Comparison of ENCODE assay signal across 1 cellular context in the genomic region with DNA sequence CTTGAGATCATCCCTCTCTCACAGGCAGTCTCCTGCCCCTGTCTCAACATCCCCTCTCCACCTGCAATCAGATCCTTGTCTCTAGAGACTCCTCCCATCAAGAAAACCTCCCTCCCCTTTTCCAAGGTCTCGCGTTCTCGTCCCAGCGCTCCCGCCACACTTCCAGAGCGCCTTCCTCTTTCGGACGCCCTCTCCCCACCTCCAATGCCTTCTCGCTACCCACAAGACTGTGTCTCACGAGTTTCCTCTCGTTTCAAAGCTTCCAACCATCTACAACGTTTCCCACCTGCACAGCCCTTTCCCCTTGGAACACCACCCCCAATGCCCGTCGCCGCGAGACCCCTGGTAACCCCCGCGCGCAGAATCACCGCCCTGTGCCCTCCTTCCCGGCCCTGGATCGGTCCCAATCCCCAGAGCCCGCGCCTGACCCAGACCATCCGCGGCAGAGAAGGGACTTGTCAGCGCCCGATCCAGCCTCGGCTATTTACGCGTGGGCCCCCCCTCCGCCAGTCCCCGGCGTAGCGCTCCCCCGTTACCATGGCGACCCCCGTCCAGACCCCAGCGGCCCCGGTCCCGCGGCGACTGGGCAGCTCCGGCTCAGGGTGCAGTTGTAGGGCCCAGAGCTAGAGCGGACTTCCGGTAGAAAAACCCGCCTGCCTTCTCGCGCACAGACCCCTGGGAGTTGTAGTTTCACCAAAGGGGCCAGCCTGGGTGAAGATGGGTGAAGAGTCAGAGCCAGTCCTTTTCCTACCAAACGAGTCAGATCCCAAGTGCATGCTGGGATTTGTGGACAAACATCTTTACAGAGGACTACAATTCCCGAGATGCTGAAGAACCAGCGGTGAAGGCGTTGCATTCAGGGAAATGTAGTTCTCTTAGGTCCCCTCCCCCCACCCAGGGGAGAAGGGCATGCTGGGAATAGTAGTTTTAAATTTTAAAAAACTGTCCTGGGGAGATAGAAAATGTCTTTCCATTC.
TF ChIP-seq lines count a peak whose summit lies in the region.

A gene (minus strand): TSS at position 619 of the 976 bp plus-strand sequence. CDS start 80 bp downstream, at position 539.

TF ChIP-seq in K562, 482 proteins besides CTCF, POLR2A, EP300 and RAD21 (continued from another document and continues in another):
- TF ChIP-seq, protein P1, sequence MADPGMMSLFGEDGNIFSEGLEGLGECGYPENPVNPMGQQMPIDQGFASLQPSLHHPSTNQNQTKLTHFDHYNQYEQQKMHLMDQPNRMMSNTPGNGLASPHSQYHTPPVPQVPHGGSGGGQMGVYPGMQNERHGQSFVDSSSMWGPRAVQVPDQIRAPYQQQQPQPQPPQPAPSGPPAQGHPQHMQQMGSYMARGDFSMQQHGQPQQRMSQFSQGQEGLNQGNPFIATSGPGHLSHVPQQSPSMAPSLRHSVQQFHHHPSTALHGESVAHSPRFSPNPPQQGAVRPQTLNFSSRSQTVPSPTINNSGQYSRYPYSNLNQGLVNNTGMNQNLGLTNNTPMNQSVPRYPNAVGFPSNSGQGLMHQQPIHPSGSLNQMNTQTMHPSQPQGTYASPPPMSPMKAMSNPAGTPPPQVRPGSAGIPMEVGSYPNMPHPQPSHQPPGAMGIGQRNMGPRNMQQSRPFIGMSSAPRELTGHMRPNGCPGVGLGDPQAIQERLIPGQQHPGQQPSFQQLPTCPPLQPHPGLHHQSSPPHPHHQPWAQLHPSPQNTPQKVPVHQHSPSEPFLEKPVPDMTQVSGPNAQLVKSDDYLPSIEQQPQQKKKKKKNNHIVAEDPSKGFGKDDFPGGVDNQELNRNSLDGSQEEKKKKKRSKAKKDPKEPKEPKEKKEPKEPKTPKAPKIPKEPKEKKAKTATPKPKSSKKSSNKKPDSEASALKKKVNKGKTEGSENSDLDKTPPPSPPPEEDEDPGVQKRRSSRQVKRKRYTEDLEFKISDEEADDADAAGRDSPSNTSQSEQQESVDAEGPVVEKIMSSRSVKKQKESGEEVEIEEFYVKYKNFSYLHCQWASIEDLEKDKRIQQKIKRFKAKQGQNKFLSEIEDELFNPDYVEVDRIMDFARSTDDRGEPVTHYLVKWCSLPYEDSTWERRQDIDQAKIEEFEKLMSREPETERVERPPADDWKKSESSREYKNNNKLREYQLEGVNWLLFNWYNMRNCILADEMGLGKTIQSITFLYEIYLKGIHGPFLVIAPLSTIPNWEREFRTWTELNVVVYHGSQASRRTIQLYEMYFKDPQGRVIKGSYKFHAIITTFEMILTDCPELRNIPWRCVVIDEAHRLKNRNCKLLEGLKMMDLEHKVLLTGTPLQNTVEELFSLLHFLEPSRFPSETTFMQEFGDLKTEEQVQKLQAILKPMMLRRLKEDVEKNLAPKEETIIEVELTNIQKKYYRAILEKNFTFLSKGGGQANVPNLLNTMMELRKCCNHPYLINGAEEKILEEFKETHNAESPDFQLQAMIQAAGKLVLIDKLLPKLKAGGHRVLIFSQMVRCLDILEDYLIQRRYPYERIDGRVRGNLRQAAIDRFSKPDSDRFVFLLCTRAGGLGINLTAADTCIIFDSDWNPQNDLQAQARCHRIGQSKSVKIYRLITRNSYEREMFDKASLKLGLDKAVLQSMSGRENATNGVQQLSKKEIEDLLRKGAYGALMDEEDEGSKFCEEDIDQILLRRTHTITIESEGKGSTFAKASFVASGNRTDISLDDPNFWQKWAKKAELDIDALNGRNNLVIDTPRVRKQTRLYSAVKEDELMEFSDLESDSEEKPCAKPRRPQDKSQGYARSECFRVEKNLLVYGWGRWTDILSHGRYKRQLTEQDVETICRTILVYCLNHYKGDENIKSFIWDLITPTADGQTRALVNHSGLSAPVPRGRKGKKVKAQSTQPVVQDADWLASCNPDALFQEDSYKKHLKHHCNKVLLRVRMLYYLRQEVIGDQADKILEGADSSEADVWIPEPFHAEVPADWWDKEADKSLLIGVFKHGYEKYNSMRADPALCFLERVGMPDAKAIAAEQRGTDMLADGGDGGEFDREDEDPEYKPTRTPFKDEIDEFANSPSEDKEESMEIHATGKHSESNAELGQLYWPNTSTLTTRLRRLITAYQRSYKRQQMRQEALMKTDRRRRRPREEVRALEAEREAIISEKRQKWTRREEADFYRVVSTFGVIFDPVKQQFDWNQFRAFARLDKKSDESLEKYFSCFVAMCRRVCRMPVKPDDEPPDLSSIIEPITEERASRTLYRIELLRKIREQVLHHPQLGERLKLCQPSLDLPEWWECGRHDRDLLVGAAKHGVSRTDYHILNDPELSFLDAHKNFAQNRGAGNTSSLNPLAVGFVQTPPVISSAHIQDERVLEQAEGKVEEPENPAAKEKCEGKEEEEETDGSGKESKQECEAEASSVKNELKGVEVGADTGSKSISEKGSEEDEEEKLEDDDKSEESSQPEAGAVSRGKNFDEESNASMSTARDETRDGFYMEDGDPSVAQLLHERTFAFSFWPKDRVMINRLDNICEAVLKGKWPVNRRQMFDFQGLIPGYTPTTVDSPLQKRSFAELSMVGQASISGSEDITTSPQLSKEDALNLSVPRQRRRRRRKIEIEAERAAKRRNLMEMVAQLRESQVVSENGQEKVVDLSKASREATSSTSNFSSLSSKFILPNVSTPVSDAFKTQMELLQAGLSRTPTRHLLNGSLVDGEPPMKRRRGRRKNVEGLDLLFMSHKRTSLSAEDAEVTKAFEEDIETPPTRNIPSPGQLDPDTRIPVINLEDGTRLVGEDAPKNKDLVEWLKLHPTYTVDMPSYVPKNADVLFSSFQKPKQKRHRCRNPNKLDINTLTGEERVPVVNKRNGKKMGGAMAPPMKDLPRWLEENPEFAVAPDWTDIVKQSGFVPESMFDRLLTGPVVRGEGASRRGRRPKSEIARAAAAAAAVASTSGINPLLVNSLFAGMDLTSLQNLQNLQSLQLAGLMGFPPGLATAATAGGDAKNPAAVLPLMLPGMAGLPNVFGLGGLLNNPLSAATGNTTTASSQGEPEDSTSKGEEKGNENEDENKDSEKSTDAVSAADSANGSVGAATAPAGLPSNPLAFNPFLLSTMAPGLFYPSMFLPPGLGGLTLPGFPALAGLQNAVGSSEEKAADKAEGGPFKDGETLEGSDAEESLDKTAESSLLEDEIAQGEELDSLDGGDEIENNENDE (IDR thresholded peaks at IDR 0.05; ENCODE audit: low read depth, low read length), result no peak
- TF ChIP-seq TCFL5 (CRISPR knock-in tag; conservative IDR thresholded peaks at IDR 0.05), result no peak
- TF ChIP-seq ZNF324 (CRISPR knock-in tag; IDR thresholded peaks at IDR 0.05), result no peak
- TF ChIP-seq SMAD1 (IDR thresholded peaks at IDR 0.05; ENCODE audit: low read depth, low read length, partially characterized antibody), result peak; percentile 43
- peak; percentile 90 for TF ChIP-seq ELF1 (tag; IDR thresholded peaks at IDR 0.05)
- TF ChIP-seq, protein P2, sequence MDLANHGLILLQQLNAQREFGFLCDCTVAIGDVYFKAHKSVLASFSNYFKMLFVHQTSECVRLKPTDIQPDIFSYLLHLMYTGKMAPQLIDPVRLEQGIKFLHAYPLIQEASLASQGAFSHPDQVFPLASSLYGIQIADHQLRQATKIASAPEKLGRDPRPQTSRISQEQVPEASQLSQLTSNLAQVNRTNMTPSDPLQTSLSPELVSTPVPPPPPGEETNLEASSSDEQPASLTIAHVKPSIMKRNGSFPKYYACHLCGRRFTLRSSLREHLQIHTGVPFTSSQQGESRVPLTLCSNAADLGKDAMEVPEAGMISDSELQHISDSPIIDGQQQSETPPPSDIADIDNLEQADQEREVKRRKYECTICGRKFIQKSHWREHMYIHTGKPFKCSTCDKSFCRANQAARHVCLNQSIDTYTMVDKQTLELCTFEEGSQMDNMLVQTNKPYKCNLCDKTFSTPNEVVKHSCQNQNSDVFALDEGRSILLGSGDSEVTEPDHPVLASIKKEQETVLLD (IDR thresholded peaks at IDR 0.05), result peak; percentile 63; the same call in 1 of the 2 replicates
- TF ChIP-seq PHF21A (IDR thresholded peaks at IDR 0.05; ENCODE audit: borderline replicate concordance, low read depth), result no peak
- TF ChIP-seq, protein P3, sequence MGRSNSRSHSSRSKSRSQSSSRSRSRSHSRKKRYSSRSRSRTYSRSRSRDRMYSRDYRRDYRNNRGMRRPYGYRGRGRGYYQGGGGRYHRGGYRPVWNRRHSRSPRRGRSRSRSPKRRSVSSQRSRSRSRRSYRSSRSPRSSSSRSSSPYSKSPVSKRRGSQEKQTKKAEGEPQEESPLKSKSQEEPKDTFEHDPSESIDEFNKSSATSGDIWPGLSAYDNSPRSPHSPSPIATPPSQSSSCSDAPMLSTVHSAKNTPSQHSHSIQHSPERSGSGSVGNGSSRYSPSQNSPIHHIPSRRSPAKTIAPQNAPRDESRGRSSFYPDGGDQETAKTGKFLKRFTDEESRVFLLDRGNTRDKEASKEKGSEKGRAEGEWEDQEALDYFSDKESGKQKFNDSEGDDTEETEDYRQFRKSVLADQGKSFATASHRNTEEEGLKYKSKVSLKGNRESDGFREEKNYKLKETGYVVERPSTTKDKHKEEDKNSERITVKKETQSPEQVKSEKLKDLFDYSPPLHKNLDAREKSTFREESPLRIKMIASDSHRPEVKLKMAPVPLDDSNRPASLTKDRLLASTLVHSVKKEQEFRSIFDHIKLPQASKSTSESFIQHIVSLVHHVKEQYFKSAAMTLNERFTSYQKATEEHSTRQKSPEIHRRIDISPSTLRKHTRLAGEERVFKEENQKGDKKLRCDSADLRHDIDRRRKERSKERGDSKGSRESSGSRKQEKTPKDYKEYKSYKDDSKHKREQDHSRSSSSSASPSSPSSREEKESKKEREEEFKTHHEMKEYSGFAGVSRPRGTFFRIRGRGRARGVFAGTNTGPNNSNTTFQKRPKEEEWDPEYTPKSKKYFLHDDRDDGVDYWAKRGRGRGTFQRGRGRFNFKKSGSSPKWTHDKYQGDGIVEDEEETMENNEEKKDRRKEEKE (IDR thresholded peaks at IDR 0.05; ENCODE audit: borderline replicate concordance in 1 of 2, control insufficient read depth in 1 of 2, low read depth in 2 of 2, low read length in 1 of 2), result peak in 1 of 2 experiments; percentile 94; a peak in 2 of 4 replicates
- TF ChIP-seq, protein P4, sequence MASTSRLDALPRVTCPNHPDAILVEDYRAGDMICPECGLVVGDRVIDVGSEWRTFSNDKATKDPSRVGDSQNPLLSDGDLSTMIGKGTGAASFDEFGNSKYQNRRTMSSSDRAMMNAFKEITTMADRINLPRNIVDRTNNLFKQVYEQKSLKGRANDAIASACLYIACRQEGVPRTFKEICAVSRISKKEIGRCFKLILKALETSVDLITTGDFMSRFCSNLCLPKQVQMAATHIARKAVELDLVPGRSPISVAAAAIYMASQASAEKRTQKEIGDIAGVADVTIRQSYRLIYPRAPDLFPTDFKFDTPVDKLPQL (IDR thresholded peaks at IDR 0.05; ENCODE audit: extremely low read depth, insufficient read length), result no peak
- peak; percentile 87 for TF ChIP-seq ASH1L (IDR thresholded peaks at IDR 0.05; ENCODE audit: borderline replicate concordance, low read depth, partially characterized antibody)
- TF ChIP-seq NFE2 (IDR thresholded peaks at IDR 0.05; ENCODE audit: low read depth), result peak; percentile 29; the same call in 1 of the 2 replicates
- TF ChIP-seq CSDE1 (IDR thresholded peaks at IDR 0.05), result peak in 1 of 2 experiments; percentile 77; a peak in 1 of 4 replicates
- TF ChIP-seq MAFG (tag; conservative IDR thresholded peaks at IDR 0.05), result no peak
- TF ChIP-seq, protein P5, sequence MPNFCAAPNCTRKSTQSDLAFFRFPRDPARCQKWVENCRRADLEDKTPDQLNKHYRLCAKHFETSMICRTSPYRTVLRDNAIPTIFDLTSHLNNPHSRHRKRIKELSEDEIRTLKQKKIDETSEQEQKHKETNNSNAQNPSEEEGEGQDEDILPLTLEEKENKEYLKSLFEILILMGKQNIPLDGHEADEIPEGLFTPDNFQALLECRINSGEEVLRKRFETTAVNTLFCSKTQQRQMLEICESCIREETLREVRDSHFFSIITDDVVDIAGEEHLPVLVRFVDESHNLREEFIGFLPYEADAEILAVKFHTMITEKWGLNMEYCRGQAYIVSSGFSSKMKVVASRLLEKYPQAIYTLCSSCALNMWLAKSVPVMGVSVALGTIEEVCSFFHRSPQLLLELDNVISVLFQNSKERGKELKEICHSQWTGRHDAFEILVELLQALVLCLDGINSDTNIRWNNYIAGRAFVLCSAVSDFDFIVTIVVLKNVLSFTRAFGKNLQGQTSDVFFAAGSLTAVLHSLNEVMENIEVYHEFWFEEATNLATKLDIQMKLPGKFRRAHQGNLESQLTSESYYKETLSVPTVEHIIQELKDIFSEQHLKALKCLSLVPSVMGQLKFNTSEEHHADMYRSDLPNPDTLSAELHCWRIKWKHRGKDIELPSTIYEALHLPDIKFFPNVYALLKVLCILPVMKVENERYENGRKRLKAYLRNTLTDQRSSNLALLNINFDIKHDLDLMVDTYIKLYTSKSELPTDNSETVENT (CRISPR knock-in tag; IDR thresholded peaks at IDR 0.05), result no peak; the same call in 1 of the 2 replicates
- TF ChIP-seq GTF2A2 (tag; IDR thresholded peaks at IDR 0.05), result no peak
- TF ChIP-seq, protein P6, sequence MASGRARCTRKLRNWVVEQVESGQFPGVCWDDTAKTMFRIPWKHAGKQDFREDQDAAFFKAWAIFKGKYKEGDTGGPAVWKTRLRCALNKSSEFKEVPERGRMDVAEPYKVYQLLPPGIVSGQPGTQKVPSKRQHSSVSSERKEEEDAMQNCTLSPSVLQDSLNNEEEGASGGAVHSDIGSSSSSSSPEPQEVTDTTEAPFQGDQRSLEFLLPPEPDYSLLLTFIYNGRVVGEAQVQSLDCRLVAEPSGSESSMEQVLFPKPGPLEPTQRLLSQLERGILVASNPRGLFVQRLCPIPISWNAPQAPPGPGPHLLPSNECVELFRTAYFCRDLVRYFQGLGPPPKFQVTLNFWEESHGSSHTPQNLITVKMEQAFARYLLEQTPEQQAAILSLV (tag; IDR thresholded peaks at IDR 0.05), result no peak
- 0 out of 2 replicates have a peak, but pooled peaks have one; percentile 80 for TF ChIP-seq ZZZ3 (IDR thresholded peaks at IDR 0.05)
- no peak for TF ChIP-seq MCM3 (IDR thresholded peaks at IDR 0.05)
- no peak; the same call in 1 of the 2 replicates for TF ChIP-seq LCOR (CRISPR knock-in tag; IDR thresholded peaks at IDR 0.05)
- no peak for TF ChIP-seq BMI1 (IDR thresholded peaks at IDR 0.05; ENCODE audit: low read length)
- no peak for TF ChIP-seq TSC22D4 (tag; IDR thresholded peaks at IDR 0.05)
- TF ChIP-seq JUND (IDR thresholded peaks at IDR 0.05; ENCODE audit: borderline replicate concordance, low read depth, low read length), result peak; percentile 74
- TF ChIP-seq JUND (tag; IDR thresholded peaks at IDR 0.05; ENCODE audit: borderline replicate concordance, low read depth, low read length), result peak; percentile 53; the same call in 2 of the 3 replicates
- no peak for TF ChIP-seq IRF2 (CRISPR knock-in tag; IDR thresholded peaks at IDR 0.05)
- TF ChIP-seq GABPB1 (CRISPR knock-in tag; IDR thresholded peaks at IDR 0.05), result peak; percentile 98
- no peak for TF ChIP-seq EHMT2 (IDR thresholded peaks at IDR 0.05)
- no peak for TF ChIP-seq ZNF717 (CRISPR knock-in tag; IDR thresholded peaks at IDR 0.05)
- no peak for TF ChIP-seq GABPB2 (CRISPR knock-in tag; conservative IDR thresholded peaks at IDR 0.05)
